In genomic region chr22:39529487-39529851, GRCh38 we compare ENCODE assay signal across 8 cellular contexts. TPM values are rescaled to one million over a fixed set of nuclear protein-coding genes. Genes with fewer than 3 reads are reported as not detected.
DNase-seq lines count a peak whose midpoint lies in the region; TF ChIP-seq lines count a peak whose summit lies in the region.

No MANE protein-coding gene starts in this region.

- intact Hi-C loops in activated T-helper 2 cell treated with anti-CD3 and anti-CD28 coated beads, Interferon-gamma antibody, Interleukin-2, Interleukin-4, amounts not matched to agents 10 μg/mL and 5 μg/mL and 100 μg/mL, durations not matched to agents 14 hours and 24 hours and 36 hours (cut with micrococcal nuclease) = loop anchor here (1.0 kb wide), 1 partner anchor 36 kb away; no protein-coding TSS in a partner anchor
- intact Hi-C loops in tibial artery (cut with DNase I; ENCODE audit: low total_unique reads) = loop anchor here (5.0 to 10.0 kb wide), 3 partner anchors 37 to 212 kb away; partner anchors contain the start of gene RPL3
- intact Hi-C loops in posterior cingulate gyrus (cut with DNase I) = loop anchor here (2.0 to 5.0 kb wide), 3 partner anchors 37 to 357 kb away; no protein-coding TSS in a partner anchor

- H3K9me3 Mint-ChIP-seq in activated naive CD4-positive, alpha-beta T cell treated with anti-CD3 and anti-CD28 coated beads, Interleukin-2, amount 50 U/mL, for 24 hours = no peaks in the 10 kb centered on the region
- H3K9me3 Mint-ChIP-seq in activated T-helper 2 cell treated with anti-CD3 and anti-CD28 coated beads, Interferon-gamma antibody, Interleukin-2, Interleukin-4, amounts not matched to agents 10 μg/mL and 5 μg/mL and 100 μg/mL, durations not matched to agents 14 hours and 24 hours and 36 hours = no peaks in the 10 kb centered on the region
- H3K9me3 Mint-ChIP-seq in nephron progenitor cell = no peaks in the 10 kb centered on the region

- H3K9me3 ChIP-seq in mesodermal cell (ENCODE audit: control insufficient read depth, low read length) (no peaks in the 10 kb centered on the region), tibial artery (no peaks in the 10 kb centered on the region)

- no peaks in the 10 kb centered on the region for H3K27me3 Mint-ChIP-seq in activated naive CD4-positive, alpha-beta T cell treated with anti-CD3 and anti-CD28 coated beads, Interleukin-2, amount 50 U/mL, for 24 hours
- no peaks in the 10 kb centered on the region for H3K27me3 Mint-ChIP-seq in activated T-helper 2 cell treated with anti-CD3 and anti-CD28 coated beads, Interferon-gamma antibody, Interleukin-2, Interleukin-4, amounts not matched to agents 10 μg/mL and 5 μg/mL and 100 μg/mL, durations not matched to agents 14 hours and 24 hours and 36 hours (ENCODE audit: low read depth)
- peaks cover 3% of the 10 kb centered on the region for H3K27me3 Mint-ChIP-seq in nephron progenitor cell (ENCODE audit: low read depth, poor library complexity)

- H3K27me3 ChIP-seq in tibial artery = no peaks in the 10 kb centered on the region

- H3K4me1 Mint-ChIP-seq in activated naive CD4-positive, alpha-beta T cell treated with anti-CD3 and anti-CD28 coated beads, Interleukin-2, amount 50 U/mL, for 24 hours = peaks cover 77% of the 10 kb centered on the region
- H3K4me1 Mint-ChIP-seq in activated T-helper 2 cell treated with anti-CD3 and anti-CD28 coated beads, Interferon-gamma antibody, Interleukin-2, Interleukin-4, amounts not matched to agents 10 μg/mL and 5 μg/mL and 100 μg/mL, durations not matched to agents 14 hours and 24 hours and 36 hours (ENCODE audit: low read depth) = peaks cover 65% of the 10 kb centered on the region
- peaks cover 86% of the 10 kb centered on the region for H3K4me1 Mint-ChIP-seq in nephron progenitor cell

- H3K4me3 Mint-ChIP-seq in activated naive CD4-positive, alpha-beta T cell treated with anti-CD3 and anti-CD28 coated beads, Interleukin-2, amount 50 U/mL, for 24 hours = peak overlapping the region; percentile 92
- H3K4me3 Mint-ChIP-seq in activated T-helper 2 cell treated with anti-CD3 and anti-CD28 coated beads, Interferon-gamma antibody, Interleukin-2, Interleukin-4, amounts not matched to agents 10 μg/mL and 5 μg/mL and 100 μg/mL, durations not matched to agents 14 hours and 24 hours and 36 hours (ENCODE audit: low read depth) = peak overlapping the region; percentile 30
- no peak overlapping the region for H3K4me3 Mint-ChIP-seq in nephron progenitor cell

- H3K36me3 Mint-ChIP-seq in activated naive CD4-positive, alpha-beta T cell treated with anti-CD3 and anti-CD28 coated beads, Interleukin-2, amount 50 U/mL, for 24 hours = peaks cover 28% of the 10 kb centered on the region
- H3K36me3 Mint-ChIP-seq in activated T-helper 2 cell treated with anti-CD3 and anti-CD28 coated beads, Interferon-gamma antibody, Interleukin-2, Interleukin-4, amounts not matched to agents 10 μg/mL and 5 μg/mL and 100 μg/mL, durations not matched to agents 14 hours and 24 hours and 36 hours (ENCODE audit: low read depth) = peaks cover 71% of the 10 kb centered on the region
- H3K36me3 Mint-ChIP-seq in nephron progenitor cell (ENCODE audit: low read depth) = peaks cover 28% of the 10 kb centered on the region

- DNase-seq in activated naive CD4-positive, alpha-beta T cell treated with anti-CD3 and anti-CD28 coated beads, Interleukin-2, amount 50 U/mL, for 16 hours = no peak
- no peak for DNase-seq in activated T-helper 2 cell treated with anti-CD3 and anti-CD28 coated beads, Interferon-gamma antibody, Interleukin-2, Interleukin-4, amounts not matched to agents 10 μg/mL and 5 μg/mL and 100 μg/mL, durations not matched to agents 14 hours and 24 hours and 36 hours (ENCODE audit: low spot score)
- DNase-seq in tibial artery (no peak), nephron progenitor cell (no peak), HuH-7.5 (ENCODE audit: low spot score) (no peak), posterior cingulate gyrus (no peak)

- 74 to 76% methylated on average over 14 to 16 of the region's 17 CpGs for WGBS in mesodermal cell (ENCODE audit: insufficient coverage in 2 of 2), 2 experiments

- H3K27ac Mint-ChIP-seq in activated naive CD4-positive, alpha-beta T cell treated with anti-CD3 and anti-CD28 coated beads, Interleukin-2, amount 50 U/mL, for 24 hours = no peak overlapping the region
- no peak overlapping the region for H3K27ac Mint-ChIP-seq in activated T-helper 2 cell treated with anti-CD3 and anti-CD28 coated beads, Interferon-gamma antibody, Interleukin-2, Interleukin-4, amounts not matched to agents 10 μg/mL and 5 μg/mL and 100 μg/mL, durations not matched to agents 14 hours and 24 hours and 36 hours
- H3K27ac Mint-ChIP-seq in nephron progenitor cell = no peak overlapping the region

- H3K36me3 ChIP-seq in mesodermal cell (ENCODE audit: control insufficient read depth, insufficient read depth, low read length) (peaks cover 42% of the 10 kb centered on the region), tibial artery (peaks cover 8 to 61% (median 11%) of the 10 kb centered on the region in 3 donors)

- H3K4me1 ChIP-seq in mesodermal cell (ENCODE audit: control insufficient read depth, insufficient read depth, low read length, poor library complexity, severe bottlenecking) = peaks cover 15% of the 10 kb centered on the region
- H3K4me1 ChIP-seq in tibial artery = peaks cover 9 to 71% (median 56%) of the 10 kb centered on the region in 4 donors

- H3K27ac ChIP-seq in mesodermal cell (ENCODE audit: low read depth, low read length, severe bottlenecking) = peak overlapping the region; percentile 45
- peak overlapping the region; percentile 47 to 51 for H3K27ac ChIP-seq in tibial artery

- H3K4me3 ChIP-seq in mesodermal cell (ENCODE audit: extremely low read depth, insufficient read depth, low read length, poor library complexity, severe bottlenecking) (no peak overlapping the region), tibial artery (peak overlapping the region in 1 of 2 donors; percentile 19)

- no peak for TF ChIP-seq CTCF in tibial artery (IDR thresholded peaks at IDR 0.05)
- no peak for TF ChIP-seq CTCF in nephron progenitor cell (IDR thresholded peaks at IDR 0.05)

RNA-seq across cellular contexts. Expression of gene RPS19BP1, which starts 3.1 kb away (rescaled TPM):
- total RNA-seq in activated T-helper 2 cell treated with anti-CD3 and anti-CD28 coated beads, Interferon-gamma antibody, Interleukin-2, Interleukin-4, amounts not matched to agents 10 μg/mL and 5 μg/mL and 100 μg/mL, durations not matched to agents 14 hours and 24 hours and 36 hours = 76.9 and 78.4 TPM in 2 replicates
- 73.1 TPM for polyA plus RNA-seq in mesodermal cell (2013, experiment 1 of 2)
- polyA plus RNA-seq in mesodermal cell (2013, experiment 2 of 2) = 64.7 TPM

RNA-seq across cellular contexts. Expression of gene ATF4, which starts 9.1 kb away (rescaled TPM):
- 339 and 348 TPM in 2 replicates for total RNA-seq in activated T-helper 2 cell treated with anti-CD3 and anti-CD28 coated beads, Interferon-gamma antibody, Interleukin-2, Interleukin-4, amounts not matched to agents 10 μg/mL and 5 μg/mL and 100 μg/mL, durations not matched to agents 14 hours and 24 hours and 36 hours
- polyA plus RNA-seq in mesodermal cell (2013, experiment 1 of 2) = 441 TPM
- polyA plus RNA-seq in mesodermal cell (2013, experiment 2 of 2) = 444 TPM

RNA-seq across cellular contexts. Expression of gene MIEF1, which starts 27.4 kb away (rescaled TPM):
- total RNA-seq in activated T-helper 2 cell treated with anti-CD3 and anti-CD28 coated beads, Interferon-gamma antibody, Interleukin-2, Interleukin-4, amounts not matched to agents 10 μg/mL and 5 μg/mL and 100 μg/mL, durations not matched to agents 14 hours and 24 hours and 36 hours = 46.9 and 47.5 TPM in 2 replicates
- polyA plus RNA-seq in mesodermal cell (2013, experiment 1 of 2) = 25.4 TPM
- 22.0 TPM for polyA plus RNA-seq in mesodermal cell (2013, experiment 2 of 2)

RNA-seq across cellular contexts. Expression of gene CACNA1I, which starts 41.1 kb away (rescaled TPM):
- total RNA-seq in activated T-helper 2 cell treated with anti-CD3 and anti-CD28 coated beads, Interferon-gamma antibody, Interleukin-2, Interleukin-4, amounts not matched to agents 10 μg/mL and 5 μg/mL and 100 μg/mL, durations not matched to agents 14 hours and 24 hours and 36 hours = 0.09 TPM in 2 replicates
- 0.52 TPM for polyA plus RNA-seq in mesodermal cell (2013, experiment 1 of 2)
- polyA plus RNA-seq in mesodermal cell (2013, experiment 2 of 2) = 0.30 TPM
